Comparison of ENCODE assay signal across 1 cellular context in the genomic region with DNA sequence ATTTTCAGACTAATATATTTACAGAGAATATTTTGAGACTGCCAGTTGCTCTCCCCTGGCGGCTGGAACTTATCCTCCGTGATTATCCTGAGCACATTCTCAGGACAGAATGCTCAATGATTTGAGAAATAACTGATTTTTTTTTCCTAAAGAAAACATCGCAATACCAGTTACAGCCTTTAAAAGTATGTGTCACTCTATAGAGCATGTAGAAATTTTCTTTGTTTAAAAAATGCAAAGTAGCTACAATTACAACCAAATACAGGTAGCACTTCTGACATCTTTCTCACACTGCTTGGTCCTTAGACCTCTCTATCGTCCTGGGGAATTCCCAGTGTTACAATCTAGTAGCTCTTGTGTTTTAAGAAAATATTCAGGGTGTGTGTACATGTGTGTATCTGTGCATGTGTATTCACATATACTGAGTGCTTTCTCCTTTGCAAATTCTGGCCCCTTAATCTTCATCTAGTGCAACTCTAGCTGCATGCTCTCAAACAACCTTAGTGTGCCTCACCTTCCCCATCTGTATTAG.
TF ChIP-seq lines count a peak whose summit lies in the region.

No MANE protein-coding gene starts in this region.

TF ChIP-seq in endothelial cell of umbilical vein, 7 proteins besides CTCF, POLR2A, EP300 and RAD21:
- TF ChIP-seq, protein P1, sequence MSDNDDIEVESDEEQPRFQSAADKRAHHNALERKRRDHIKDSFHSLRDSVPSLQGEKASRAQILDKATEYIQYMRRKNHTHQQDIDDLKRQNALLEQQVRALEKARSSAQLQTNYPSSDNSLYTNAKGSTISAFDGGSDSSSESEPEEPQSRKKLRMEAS (IDR thresholded peaks at IDR 0.05; ENCODE audit: insufficient read depth, insufficient read length) = no peak
- TF ChIP-seq EZH2 (IDR thresholded peaks at IDR 0.05; ENCODE audit: borderline replicate concordance, low read depth, low read length, severe bottlenecking) = no peak
- TF ChIP-seq FOS (IDR thresholded peaks at IDR 0.05; ENCODE audit: borderline replicate concordance, insufficient read depth, low read length) = no peak
- no peak for TF ChIP-seq POLR2AphosphoS5 (IDR thresholded peaks at IDR 0.05; ENCODE audit: insufficient read depth, low read depth, low read length)
- TF ChIP-seq MYC (IDR thresholded peaks at IDR 0.05; ENCODE audit: low read depth, low read length) = no peak
- no peak for TF ChIP-seq GATA2 (IDR thresholded peaks at IDR 0.05; ENCODE audit: insufficient read depth, insufficient read length, low read depth, low read length)
- TF ChIP-seq JUN (IDR thresholded peaks at IDR 0.05; ENCODE audit: borderline replicate concordance, insufficient read depth, insufficient read length, low read depth) = no peak
